ENCODE assay signal across 1 cellular context in the genomic region with DNA sequence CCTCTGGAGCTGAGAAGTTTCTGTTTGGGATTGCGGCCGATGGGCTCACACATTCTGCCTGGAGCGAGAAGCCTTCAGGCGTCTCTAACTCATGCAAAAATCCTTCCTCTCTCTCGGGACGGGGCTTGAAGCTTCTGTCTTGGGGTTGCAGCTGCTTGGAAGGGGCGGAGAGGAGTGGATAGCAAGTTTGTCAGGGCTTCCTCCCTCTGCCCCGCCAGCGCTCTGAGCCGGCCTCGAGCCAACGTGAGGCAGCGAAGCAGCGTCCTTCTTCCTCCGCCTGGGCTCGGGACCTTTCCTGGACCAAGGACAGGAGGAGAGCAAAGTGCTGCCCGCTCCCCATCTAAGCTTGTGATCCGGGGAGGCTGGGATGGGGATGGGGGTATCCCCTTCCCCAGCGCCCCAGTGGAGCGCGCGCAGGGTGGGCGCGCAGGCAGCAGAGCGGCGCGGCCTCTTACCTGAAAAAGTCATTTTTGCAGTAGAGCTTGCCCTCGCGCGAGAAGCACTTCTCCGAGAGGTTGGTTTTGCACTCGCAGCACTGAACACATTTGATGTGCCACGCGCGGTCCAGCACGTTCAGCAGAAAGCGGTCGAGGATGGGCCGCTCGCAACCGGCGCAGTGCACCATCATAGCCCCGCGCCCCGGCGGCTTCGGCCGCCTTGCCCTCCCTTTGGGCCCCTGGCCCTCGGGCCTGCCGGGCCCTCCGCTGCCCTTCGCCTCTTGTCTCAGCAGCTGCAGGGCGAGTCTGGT.
TF ChIP-seq lines count a peak whose summit lies in the region.

No MANE protein-coding gene starts in this region.

TF ChIP-seq in neural cell, 6 proteins besides CTCF, POLR2A, EP300 and RAD21 (continued from another document):
- no peak for TF ChIP-seq MXI1 (conservative IDR thresholded peaks at IDR 0.05; ENCODE audit: poor library complexity, severe bottlenecking)
- peak; percentile 36 for TF ChIP-seq TAF1 (IDR thresholded peaks at IDR 0.05; ENCODE audit: low read depth)
- TF ChIP-seq POLR2AphosphoS5 (IDR thresholded peaks at IDR 0.05), result peak; percentile 7
